Comparison of ENCODE assay signal across 1 cellular context in the genomic region with DNA sequence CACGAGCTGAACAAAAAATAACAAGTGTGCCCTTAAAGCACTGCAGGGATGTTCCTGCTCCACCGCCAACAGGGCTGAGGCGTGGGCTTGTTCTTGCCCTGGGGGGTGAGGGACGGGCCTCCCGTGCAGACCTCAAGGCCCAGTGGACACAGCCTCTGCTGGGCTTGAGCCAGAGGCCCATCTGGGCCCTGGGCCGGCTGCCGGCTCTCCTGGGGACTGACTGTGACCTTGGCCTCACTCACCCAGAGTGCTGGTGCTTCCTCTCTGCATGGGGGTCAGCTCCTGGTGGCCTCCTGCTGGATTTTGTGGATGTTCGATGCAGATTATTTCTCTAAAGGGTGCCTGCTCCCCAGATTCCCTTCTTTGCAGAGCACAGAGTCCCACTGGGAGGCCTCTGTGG.
A peak's percentile ranks its signal among the peaks of the same experiment; 100 is the strongest.
TF ChIP-seq lines count a peak whose summit lies in the region.

No MANE protein-coding gene starts in this region.

TF ChIP-seq in HepG2, 621 proteins besides CTCF, POLR2A, EP300 and RAD21 (continued from another document):
- TF ChIP-seq ZBTB14 (CRISPR knock-in tag; IDR thresholded peaks at IDR 0.05) (no peak), MAZ (IDR thresholded peaks at IDR 0.05; ENCODE audit: borderline replicate concordance, low read depth, low read length) (no peak), MAZ (CRISPR knock-in tag; IDR thresholded peaks at IDR 0.05; ENCODE audit: low read depth) (no peak), RXRA (CRISPR knock-in tag; IDR thresholded peaks at IDR 0.05) (0 out of 2 replicates have a peak, but pooled peaks have one; percentile 47), PCBP1 (IDR thresholded peaks at IDR 0.05; ENCODE audit: borderline replicate concordance, low read depth, low read length) (no peak), GTF2F1 (IDR thresholded peaks at IDR 0.05; ENCODE audit: low read length) (no peak), ZFX (CRISPR knock-in tag; IDR thresholded peaks at IDR 0.05; ENCODE audit: low read depth) (peak; percentile 27; the same call in 1 of the 2 replicates), ZNF687 (CRISPR knock-in tag; IDR thresholded peaks at IDR 0.05) (peak; percentile 47)
